In the genomic region with DNA sequence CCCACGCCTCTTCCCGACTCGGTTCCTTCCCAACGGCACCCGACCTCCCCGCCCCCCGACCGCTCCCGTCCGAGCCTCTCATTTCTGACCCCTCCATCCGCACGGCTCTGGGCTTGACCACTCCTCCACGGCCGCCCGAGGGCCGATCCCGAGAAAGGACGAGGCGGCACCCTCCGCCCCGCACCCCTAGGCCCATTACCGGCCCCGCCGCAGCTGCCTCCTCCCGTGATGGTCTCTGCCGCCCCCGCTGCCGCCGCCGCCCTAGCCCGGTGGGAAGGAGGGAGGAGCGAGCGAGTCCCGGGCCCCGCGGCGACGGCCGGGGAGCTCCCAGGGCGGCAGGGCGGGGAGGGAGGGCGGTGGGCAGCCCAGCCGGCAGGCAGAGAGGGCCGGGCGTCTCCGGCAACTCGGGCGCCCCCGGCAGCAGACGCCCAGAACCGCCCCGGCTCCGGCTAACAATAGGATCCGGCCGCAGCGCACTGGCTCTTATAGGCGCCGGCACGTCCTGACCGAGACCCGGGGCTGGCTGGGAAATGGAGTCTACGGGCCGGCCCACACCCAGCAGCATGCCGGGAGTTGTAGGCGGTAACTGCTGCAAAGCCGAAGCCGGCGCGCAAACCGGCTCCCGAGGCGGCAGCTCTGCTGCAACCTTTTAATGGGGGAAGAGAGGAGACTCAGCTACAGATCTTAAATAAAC, we compare ENCODE assay signal across 8 cellular contexts. TPM values are rescaled to one million over a fixed set of nuclear protein-coding genes. Genes with fewer than 3 reads are reported as not detected.
DNase-seq lines count a peak whose midpoint lies in the region; ATAC-seq and TF ChIP-seq lines count a peak whose summit lies in the region.

A gene with protein sequence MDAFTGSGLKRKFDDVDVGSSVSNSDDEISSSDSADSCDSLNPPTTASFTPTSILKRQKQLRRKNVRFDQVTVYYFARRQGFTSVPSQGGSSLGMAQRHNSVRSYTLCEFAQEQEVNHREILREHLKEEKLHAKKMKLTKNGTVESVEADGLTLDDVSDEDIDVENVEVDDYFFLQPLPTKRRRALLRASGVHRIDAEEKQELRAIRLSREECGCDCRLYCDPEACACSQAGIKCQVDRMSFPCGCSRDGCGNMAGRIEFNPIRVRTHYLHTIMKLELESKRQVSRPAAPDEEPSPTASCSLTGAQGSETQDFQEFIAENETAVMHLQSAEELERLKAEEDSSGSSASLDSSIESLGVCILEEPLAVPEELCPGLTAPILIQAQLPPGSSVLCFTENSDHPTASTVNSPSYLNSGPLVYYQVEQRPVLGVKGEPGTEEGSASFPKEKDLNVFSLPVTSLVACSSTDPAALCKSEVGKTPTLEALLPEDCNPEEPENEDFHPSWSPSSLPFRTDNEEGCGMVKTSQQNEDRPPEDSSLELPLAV (minus strand): TSS at position 457 of the 694 bp plus-strand sequence. CDS start 7,035 bp downstream, outside the sequence.

- peaks cover 29% of the 10 kb centered on the region for H3K36me3 Mint-ChIP-seq in activated T-helper 2 cell treated with anti-CD3 and anti-CD28 coated beads, Interferon-gamma antibody, Interleukin-2, Interleukin-4, amounts not matched to agents 10 μg/mL and 5 μg/mL and 100 μg/mL, durations not matched to agents 14 hours and 24 hours and 36 hours (ENCODE audit: low read depth)
- H3K36me3 Mint-ChIP-seq in natural killer cell treated with Interleukin-12 subunit alpha and Interleukin-12 subunit beta and Interleukin-15 and Interleukin-18, amount 100 ng/mL, for 72 hours: no peaks in the 10 kb centered on the region

- peaks cover 4% of the 10 kb centered on the region for H3K4me1 ChIP-seq in RWPE2 (ENCODE audit: insufficient read depth, poor library complexity, severe bottlenecking)

- intact Hi-C loops in activated T-helper 2 cell treated with anti-CD3 and anti-CD28 coated beads, Interferon-gamma antibody, Interleukin-2, Interleukin-4, amounts not matched to agents 10 μg/mL and 5 μg/mL and 100 μg/mL, durations not matched to agents 14 hours and 24 hours and 36 hours (cut with micrococcal nuclease): loop anchor here (1.0 to 10.0 kb wide), 6 partner anchors 35 to 318 kb away; partner anchors contain the start of genes ATF1, BIN2, LETMD1 and TFCP2

- no peaks in the 10 kb centered on the region for H3K9me3 ChIP-seq in RWPE2 (ENCODE audit: severe bottlenecking)

- TF ChIP-seq CTCF in RWPE2 (IDR thresholded peaks at IDR 0.05; ENCODE audit: poor library complexity, severe bottlenecking): no peak

- ATAC-seq in RWPE2 (ENCODE audit: low read depth): peak; percentile 99
- peak; percentile 100 for ATAC-seq in natural killer cell treated with Interleukin-12 subunit alpha and Interleukin-12 subunit beta and Interleukin-15 and Interleukin-18, amount 100 ng/mL, for 72 hours
- ATAC-seq in stimulated activated naive CD8-positive, alpha-beta T cell treated with anti-CD3 and anti-CD28 coated beads, Interleukin-15, Interleukin-2, amounts not matched to agents 100 U/mL and 50 U/mL, for 24 hours: peak; percentile 99

- peak within 1 kb of the TSS; percentile 83 for H3K4me3 ChIP-seq in RWPE2 (ENCODE audit: severe bottlenecking)

- H3K27me3 ChIP-seq in RWPE2 (ENCODE audit: insufficient read depth, poor library complexity, severe bottlenecking): no peaks in the 10 kb centered on the region

- H3K9me3 Mint-ChIP-seq in activated T-helper 2 cell treated with anti-CD3 and anti-CD28 coated beads, Interferon-gamma antibody, Interleukin-2, Interleukin-4, amounts not matched to agents 10 μg/mL and 5 μg/mL and 100 μg/mL, durations not matched to agents 14 hours and 24 hours and 36 hours: no peaks in the 10 kb centered on the region
- no peaks in the 10 kb centered on the region for H3K9me3 Mint-ChIP-seq in natural killer cell treated with Interleukin-12 subunit alpha and Interleukin-12 subunit beta and Interleukin-15 and Interleukin-18, amount 100 ng/mL, for 72 hours

- DNase-seq in EL: peak; percentile 95
- DNase-seq in H4 (ENCODE audit: low spot score): peak; percentile 93
- DNase-seq in LoVo (ENCODE audit: low spot score): peak; percentile 99
- DNase-seq in RWPE2 (ENCODE audit: low spot score): peak; percentile 96
- DNase-seq in activated T-helper 2 cell treated with anti-CD3 and anti-CD28 coated beads, Interferon-gamma antibody, Interleukin-2, Interleukin-4, amounts not matched to agents 10 μg/mL and 5 μg/mL and 100 μg/mL, durations not matched to agents 14 hours and 24 hours and 36 hours (ENCODE audit: low spot score): peak; percentile 94
- DNase-seq in fibroblast of peridontal ligament (ENCODE audit: extremely low read depth): peak; percentile 93
- peak; percentile 96 for DNase-seq in natural killer cell treated with Interleukin-12 subunit alpha and Interleukin-12 subunit beta and Interleukin-15 and Interleukin-18, amount 100 ng/mL, for 72 hours (ENCODE audit: low spot score)
- peak; percentile 95 for DNase-seq in stimulated activated naive CD8-positive, alpha-beta T cell treated with anti-CD3 and anti-CD28 coated beads, Interleukin-15, Interleukin-2, amounts not matched to agents 100 U/mL and 50 U/mL, for 24 hours

- peak within 1 kb of the TSS; percentile 98 for H3K4me3 Mint-ChIP-seq in activated T-helper 2 cell treated with anti-CD3 and anti-CD28 coated beads, Interferon-gamma antibody, Interleukin-2, Interleukin-4, amounts not matched to agents 10 μg/mL and 5 μg/mL and 100 μg/mL, durations not matched to agents 14 hours and 24 hours and 36 hours (ENCODE audit: low read depth)
- H3K4me3 Mint-ChIP-seq in natural killer cell treated with Interleukin-12 subunit alpha and Interleukin-12 subunit beta and Interleukin-15 and Interleukin-18, amount 100 ng/mL, for 72 hours: peak within 1 kb of the TSS; percentile 99

- H3K36me3 ChIP-seq in RWPE2 (ENCODE audit: low read depth): peaks cover 3% of the 10 kb centered on the region; the same call in 1 of the 2 replicates

- peak within 1 kb of the TSS; percentile 47 for H3K27ac ChIP-seq in RWPE2 (ENCODE audit: poor library complexity, severe bottlenecking)

- peaks cover 38% of the 10 kb centered on the region for H3K4me1 Mint-ChIP-seq in activated T-helper 2 cell treated with anti-CD3 and anti-CD28 coated beads, Interferon-gamma antibody, Interleukin-2, Interleukin-4, amounts not matched to agents 10 μg/mL and 5 μg/mL and 100 μg/mL, durations not matched to agents 14 hours and 24 hours and 36 hours (ENCODE audit: low read depth)
- peaks cover 25 to 29% of the 10 kb centered on the region in 2 donors for H3K4me1 Mint-ChIP-seq in natural killer cell treated with Interleukin-12 subunit alpha and Interleukin-12 subunit beta and Interleukin-15 and Interleukin-18, amount 100 ng/mL, for 72 hours (ENCODE audit: low read depth in 2 of 2)

- H3K27ac Mint-ChIP-seq in activated T-helper 2 cell treated with anti-CD3 and anti-CD28 coated beads, Interferon-gamma antibody, Interleukin-2, Interleukin-4, amounts not matched to agents 10 μg/mL and 5 μg/mL and 100 μg/mL, durations not matched to agents 14 hours and 24 hours and 36 hours: peak within 1 kb of the TSS; percentile 90
- peak within 1 kb of the TSS; percentile 82 to 98 for H3K27ac Mint-ChIP-seq in natural killer cell treated with Interleukin-12 subunit alpha and Interleukin-12 subunit beta and Interleukin-15 and Interleukin-18, amount 100 ng/mL, for 72 hours

- H3K27me3 Mint-ChIP-seq in activated T-helper 2 cell treated with anti-CD3 and anti-CD28 coated beads, Interferon-gamma antibody, Interleukin-2, Interleukin-4, amounts not matched to agents 10 μg/mL and 5 μg/mL and 100 μg/mL, durations not matched to agents 14 hours and 24 hours and 36 hours (ENCODE audit: low read depth): no peaks in the 10 kb centered on the region
- H3K27me3 Mint-ChIP-seq in natural killer cell treated with Interleukin-12 subunit alpha and Interleukin-12 subunit beta and Interleukin-15 and Interleukin-18, amount 100 ng/mL, for 72 hours: no peaks in the 10 kb centered on the region

RNA-seq across cellular contexts. Expression of the gene that starts here (rescaled TPM):
- total RNA-seq in H4 (2014; rRNA removed; shearing (Covaris generic)): 7.3 and 10.3 TPM in 2 replicates
- 28.3 and 31.2 TPM in 2 replicates for total RNA-seq in activated T-helper 2 cell treated with anti-CD3 and anti-CD28 coated beads, Interferon-gamma antibody, Interleukin-2, Interleukin-4, amounts not matched to agents 10 μg/mL and 5 μg/mL and 100 μg/mL, durations not matched to agents 14 hours and 24 hours and 36 hours
- total RNA-seq in natural killer cell treated with Interleukin-12 subunit alpha and Interleukin-12 subunit beta and Interleukin-15 and Interleukin-18, amount 100 ng/mL, for 72 hours: 10 to 100 TPM; 24.1 to 32.7 TPM

Comparison
In these comparisons a context has a peak if more than half of its experiments do, and no peak if none do; other contexts are left out.
1. Peak in every context shown above with its lines: DNase-seq, ATAC-seq, H3K4me3 ChIP-seq and H3K27ac ChIP-seq.